ENCODE assay signal across 17 cellular contexts in the genomic region with DNA sequence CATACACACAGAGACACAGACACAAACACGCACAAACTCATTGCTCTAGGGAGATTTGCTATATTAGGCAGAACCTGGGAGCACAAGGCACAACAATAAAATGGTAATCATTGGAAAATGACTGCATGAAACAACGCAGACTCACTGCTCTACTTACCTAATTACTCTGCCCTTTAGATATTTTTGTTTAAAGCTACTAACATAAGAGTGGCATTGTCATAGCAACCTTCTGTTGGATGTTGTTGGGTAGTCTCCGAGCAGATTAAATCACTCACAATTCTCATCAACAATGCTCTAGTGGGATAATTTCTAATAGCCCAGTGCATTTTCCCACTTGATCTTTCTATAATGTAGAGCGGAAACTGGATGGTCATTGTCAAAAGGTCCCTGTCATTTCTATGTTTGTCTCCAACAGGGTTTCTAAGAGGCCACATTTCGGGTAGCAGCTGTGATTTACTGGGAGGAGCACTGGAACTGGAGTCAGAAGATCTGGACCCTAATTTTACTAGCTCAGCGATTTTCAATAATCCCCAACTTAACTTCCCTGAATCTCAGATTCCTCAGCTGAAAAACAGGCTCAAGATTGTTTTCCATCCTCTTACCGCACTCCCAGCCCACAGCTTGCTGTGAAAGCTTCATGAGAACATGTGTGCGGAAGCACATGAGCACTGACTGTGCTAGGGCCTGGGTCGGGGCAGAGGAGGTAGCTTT. TPM values are rescaled to one million over a fixed set of nuclear protein-coding genes. Genes with fewer than 3 reads are reported as not detected.
"Had no signal": no experiment of that assay in that cellular context is flagged by ENCODE, and none has a peak within 500 bp of the region (broad histone marks: within the 10 kb centered on the region; RNA-seq: fewer than 3 reads in every experiment).

No MANE protein-coding gene starts in this region.

- H3K27me3 ChIP-seq: adrenal gland, cardiac muscle cell, gastrocnemius medialis, heart right ventricle, neural progenitor cell, sigmoid colon, testis, upper lobe of left lung had no signal

- H3K4me3 ChIP-seq: adrenal gland, cardiac muscle cell, gastrocnemius medialis, heart right ventricle, lower lobe of right lung, neural progenitor cell, psoas muscle, sigmoid colon, spleen, testis, upper lobe of left lung had no signal

- H3K9ac ChIP-seq: neural progenitor cell had no signal

- ATAC-seq: activated CD8-positive, alpha-beta T cell treated with anti-CD3 and anti-CD28 coated beads for 36 hours; activated T-cell treated with anti-CD3 and anti-CD28 coated beads, Interleukin-2, amount 50 U/mL, for 4 hours; gastrocnemius medialis; heart right ventricle; lower lobe of right lung; psoas muscle; stimulated activated naive CD8-positive, alpha-beta T cell treated with anti-CD3 and anti-CD28 coated beads, Interleukin-15, amount 100 ng/mL, for 72 hours had no signal

- H3K36me3 ChIP-seq: adrenal gland, cardiac muscle cell, gastrocnemius medialis, heart right ventricle, lower lobe of right lung, neural progenitor cell, sigmoid colon, spleen, upper lobe of left lung had no signal

- DNase-seq: activated CD4-positive, alpha-beta T cell treated with anti-CD3 and anti-CD28 coated beads for 48 hours; activated CD8-positive, alpha-beta T cell treated with anti-CD3 and anti-CD28 coated beads for 36 hours; activated effector memory CD4-positive, alpha-beta T cell treated with Interleukin-2 at 50 U/mL for 16 hours; activated T-cell treated with anti-CD3 and anti-CD28 coated beads, Interleukin-2, amount 50 U/mL, for 4 hours; adrenal gland; erythroblast; gastrocnemius medialis; heart right ventricle; lower lobe of right lung; psoas muscle; sigmoid colon; spleen; stimulated activated naive CD8-positive, alpha-beta T cell treated with anti-CD3 and anti-CD28 coated beads, Interleukin-15, amount 100 ng/mL, for 72 hours; testis; upper lobe of left lung had no signal

- H2AFZ ChIP-seq: neural progenitor cell had no signal

- H3K4me1 ChIP-seq: adrenal gland, gastrocnemius medialis, heart right ventricle, lower lobe of right lung, neural progenitor cell, psoas muscle, sigmoid colon, spleen, upper lobe of left lung had no signal

- H3K4me2 ChIP-seq: neural progenitor cell had no signal

- H3K9me3 ChIP-seq: adrenal gland, gastrocnemius medialis, heart right ventricle, lower lobe of right lung, psoas muscle, sigmoid colon, spleen, testis, upper lobe of left lung had no signal

- H3K27ac ChIP-seq: cardiac muscle cell, gastrocnemius medialis, heart right ventricle, lower lobe of right lung, neural progenitor cell, psoas muscle, sigmoid colon, spleen, testis, upper lobe of left lung had no signal

RNA-seq across cellular contexts. Expression of a gene that starts 20.0 kb away (rescaled TPM):
- total RNA-seq: activated CD8-positive, alpha-beta T cell treated with anti-CD3 and anti-CD28 coated beads for 36 hours; activated T-cell treated with anti-CD3 and anti-CD28 coated beads, Interleukin-2, amount 50 U/mL, for 4 hours; gastrocnemius medialis had no signal
